8 cellular contexts compared by ENCODE assay signal in genomic region chrX:137051978-137052640, GRCh38. TPM values are rescaled to one million over a fixed set of nuclear protein-coding genes. Genes with fewer than 3 reads are reported as not detected.
DNase-seq lines count a peak whose midpoint lies in the region; ATAC-seq and TF ChIP-seq lines count a peak whose summit lies in the region.

No MANE protein-coding gene starts in this region.

- H3K36me3 Mint-ChIP-seq in activated naive CD4-positive, alpha-beta T cell treated with anti-CD3 and anti-CD28 coated beads, Interleukin-2, amount 10 ng/mL, durations not matched to agents 7 days and 5 days, result no peaks in the 10 kb centered on the region

- TF ChIP-seq POLR2A in prostate gland (IDR thresholded peaks at IDR 0.05), result no peak

- peaks cover 56% of the 10 kb centered on the region for H3K27me3 Mint-ChIP-seq in activated naive CD4-positive, alpha-beta T cell treated with anti-CD3 and anti-CD28 coated beads, Interleukin-2, amount 10 ng/mL, durations not matched to agents 7 days and 5 days

- no peaks in the 10 kb centered on the region for H3F3A ChIP-seq in DOHH2 (ENCODE audit: control insufficient read depth, insufficient read depth)

- peaks cover 5% of the 10 kb centered on the region for H3K4me1 ChIP-seq in DOHH2 (ENCODE audit: control insufficient read depth, low read length)
- peaks cover 0 to 12% (median 4%) of the 10 kb centered on the region in 9 donors for H3K4me1 ChIP-seq in heart right ventricle
- H3K4me1 ChIP-seq in prostate gland (replicated peaks), result no peaks in the 10 kb centered on the region
- H3K4me1 ChIP-seq in upper lobe of right lung, result no peaks in the 10 kb centered on the region

- TF ChIP-seq EP300 in Ishikawa (IDR thresholded peaks at IDR 0.05; ENCODE audit: borderline replicate concordance), result no peak

- ATAC-seq in GM21619 (IDR thresholded peaks at IDR 0.05; ENCODE audit: unreplicated experiment), result peak; percentile 97
- ATAC-seq in heart right ventricle, result peak; percentile 72 to 84 (median 80)
- peak; percentile 98 for ATAC-seq in upper lobe of right lung

- H3K4me2 ChIP-seq in DOHH2 (ENCODE audit: low read length), result peak overlapping the region; percentile 59

- H3K9me2 ChIP-seq in DOHH2 (replicated peaks; ENCODE audit: control insufficient read depth, low read length), result no peaks in the 10 kb centered on the region

- no peaks in the 10 kb centered on the region for H3K9me3 Mint-ChIP-seq in activated naive CD4-positive, alpha-beta T cell treated with anti-CD3 and anti-CD28 coated beads, Interleukin-2, amount 10 ng/mL, durations not matched to agents 7 days and 5 days

- peaks cover 17% of the 10 kb centered on the region for H3K4me1 Mint-ChIP-seq in activated naive CD4-positive, alpha-beta T cell treated with anti-CD3 and anti-CD28 coated beads, Interleukin-2, amount 10 ng/mL, durations not matched to agents 7 days and 5 days

- H3K9me3 ChIP-seq in DOHH2 (ENCODE audit: control insufficient read depth, insufficient read depth, low read length) (no peaks in the 10 kb centered on the region), heart right ventricle (no peaks in the 10 kb centered on the region), prostate gland (no peaks in the 10 kb centered on the region), upper lobe of right lung (no peaks in the 10 kb centered on the region)

- intact Hi-C loops in heart right ventricle (cut with DNase I), result loop anchor here in 8 of 10 donors (2.0 to 10.0 kb wide), 4 partner anchors 95 to 347 kb away; no protein-coding TSS in a partner anchor
- intact Hi-C loops in prostate gland (cut with DNase I), result loop anchor here (5.0 kb wide), 1 partner anchor 95 kb away; no protein-coding TSS in a partner anchor
- intact Hi-C loops in upper lobe of right lung (cut with DNase I), result no loop called here

- H3K4me3 Mint-ChIP-seq in activated naive CD4-positive, alpha-beta T cell treated with anti-CD3 and anti-CD28 coated beads, Interleukin-2, amount 10 ng/mL, durations not matched to agents 7 days and 5 days, result peak overlapping the region; percentile 74

- no peaks in the 10 kb centered on the region for H3K27me3 ChIP-seq in DOHH2 (ENCODE audit: control insufficient read depth, low read length)
- peaks cover 0 to 75% (median 11%) of the 10 kb centered on the region in 7 donors for H3K27me3 ChIP-seq in heart right ventricle
- no peaks in the 10 kb centered on the region for H3K27me3 ChIP-seq in prostate gland (replicated peaks; ENCODE audit: insufficient read depth)
- no peaks in the 10 kb centered on the region for H3K27me3 ChIP-seq in upper lobe of right lung

- CTCF ChIA-PET in activated naive CD4-positive, alpha-beta T cell treated with anti-CD3 and anti-CD28 coated beads, Interleukin-2, amount 10 ng/mL, durations not matched to agents 7 days and 5 days (lab: Charles Lee), result interaction anchor here (0.8 to 3.3 kb wide), 5 partner anchors 9 to 667 kb away, joined by 3 to 29 read pairs (median 3); no protein-coding TSS in a partner anchor

- no peaks in the 10 kb centered on the region for H4K20me1 ChIP-seq in DOHH2 (ENCODE audit: control insufficient read depth, insufficient read depth, low read depth, low read length)

- no peak overlapping the region for H3K27ac Mint-ChIP-seq in activated naive CD4-positive, alpha-beta T cell treated with anti-CD3 and anti-CD28 coated beads, Interleukin-2, amount 10 ng/mL, durations not matched to agents 7 days and 5 days

- TF ChIP-seq CTCF in DOHH2 (IDR thresholded peaks at IDR 0.05; ENCODE audit: low read depth, low read length, poor library complexity, severe bottlenecking) (peak; percentile 75), heart right ventricle (IDR thresholded peaks at IDR 0.05) (peak; percentile 61 to 86 (median 80)), prostate gland (IDR thresholded peaks at IDR 0.05) (peak in 3 of 4 experiments; percentile 29 to 55 (median 51)), upper lobe of right lung (IDR thresholded peaks at IDR 0.05) (peak; percentile 79)

- no peak overlapping the region for H3K27ac ChIP-seq in DOHH2 (ENCODE audit: low read depth, low read length)
- no peak overlapping the region for H3K27ac ChIP-seq in heart right ventricle
- no peak overlapping the region for H3K27ac ChIP-seq in prostate gland
- H3K27ac ChIP-seq in upper lobe of right lung, result no peak overlapping the region

- no peaks in the 10 kb centered on the region for H3K36me3 ChIP-seq in DOHH2 (ENCODE audit: control insufficient read depth, low read length)
- H3K36me3 ChIP-seq in heart right ventricle, result no peaks in the 10 kb centered on the region
- no peaks in the 10 kb centered on the region for H3K36me3 ChIP-seq in prostate gland
- H3K36me3 ChIP-seq in upper lobe of right lung, result no peaks in the 10 kb centered on the region

- DNase-seq in SK-N-DZ (ENCODE audit: low spot score) (peak; percentile 59), heart right ventricle (peak; percentile 34 to 65), prostate gland (ENCODE audit: low spot score) (peak; percentile 6), upper lobe of right lung (peak; percentile 79)
- DNase-seq in activated naive CD4-positive, alpha-beta T cell treated with anti-CD3 and anti-CD28 coated beads, Interleukin-2, amount 10 ng/mL, durations not matched to agents 7 days and 5 days, result peak; percentile 83

- no peaks in the 10 kb centered on the region for H3K79me2 ChIP-seq in DOHH2 (ENCODE audit: control insufficient read depth, low read length)

- 1% methylated on average over 29 to 34 of the region's 37 CpGs for WGBS in heart right ventricle, 2 donors
- 2% methylated on average over 30 of the region's 37 CpGs for WGBS in prostate gland

- TF ChIP-seq RAD21 in Ishikawa (IDR thresholded peaks at IDR 0.05; ENCODE audit: low read depth), result peak; percentile 60

- peak overlapping the region; percentile 53 for H3K4me3 ChIP-seq in DOHH2 (ENCODE audit: low read length)
- H3K4me3 ChIP-seq in heart right ventricle, result peak overlapping the region in 9 of 10 donors; percentile 26 to 54 (median 47)
- H3K4me3 ChIP-seq in prostate gland, result peak overlapping the region; percentile 16
- peak overlapping the region; percentile 40 for H3K4me3 ChIP-seq in upper lobe of right lung

TF ChIP-seq in Ishikawa, 13 proteins besides CTCF, POLR2A, EP300 and RAD21:
- TF ChIP-seq, protein P1, sequence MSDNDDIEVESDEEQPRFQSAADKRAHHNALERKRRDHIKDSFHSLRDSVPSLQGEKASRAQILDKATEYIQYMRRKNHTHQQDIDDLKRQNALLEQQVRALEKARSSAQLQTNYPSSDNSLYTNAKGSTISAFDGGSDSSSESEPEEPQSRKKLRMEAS (IDR thresholded peaks at IDR 0.05), result no peak
- TF ChIP-seq CREB1 (IDR thresholded peaks at IDR 0.05; ENCODE audit: low read depth), result no peak
- TF ChIP-seq USF1 (IDR thresholded peaks at IDR 0.05), result no peak
- no peak for TF ChIP-seq YY1 (IDR thresholded peaks at IDR 0.05; ENCODE audit: low read depth)
- no peak for TF ChIP-seq NFIC (IDR thresholded peaks at IDR 0.05)
- no peak for TF ChIP-seq TAF1 (IDR thresholded peaks at IDR 0.05; ENCODE audit: low read depth)
- no peak for TF ChIP-seq EGR1 (IDR thresholded peaks at IDR 0.05)

RNA-seq across cellular contexts. Expression of gene GPR101, which starts 18.3 kb away (rescaled TPM):
- not detected in 2 replicates for polyA plus RNA-seq in SK-N-DZ (2014; cell fraction: cytosol; rRNA removed)
- polyA plus RNA-seq in SK-N-DZ (2014; cell fraction: nucleus; rRNA removed), result not detected in 2 replicates
- total RNA-seq in heart right ventricle (not detected), prostate gland (not detected), upper lobe of right lung (not detected)
- polyA plus RNA-seq in heart right ventricle, result not detected

Comparison
In these comparisons a context has a peak if more than half of its experiments do, and no peak if none do; other contexts are left out.
1. DNase-seq: peak in every context shown above with its lines; median percentile 83 in activated naive CD4-positive, alpha-beta T cell treated with anti-CD3 and anti-CD28 coated beads, Interleukin-2, amount 10 ng/mL, durations not matched to agents 7 days and 5 days; 79 in upper lobe of right lung; 59 in SK-N-DZ; 50 in heart right ventricle; 6 in prostate gland.